In the genomic region with DNA sequence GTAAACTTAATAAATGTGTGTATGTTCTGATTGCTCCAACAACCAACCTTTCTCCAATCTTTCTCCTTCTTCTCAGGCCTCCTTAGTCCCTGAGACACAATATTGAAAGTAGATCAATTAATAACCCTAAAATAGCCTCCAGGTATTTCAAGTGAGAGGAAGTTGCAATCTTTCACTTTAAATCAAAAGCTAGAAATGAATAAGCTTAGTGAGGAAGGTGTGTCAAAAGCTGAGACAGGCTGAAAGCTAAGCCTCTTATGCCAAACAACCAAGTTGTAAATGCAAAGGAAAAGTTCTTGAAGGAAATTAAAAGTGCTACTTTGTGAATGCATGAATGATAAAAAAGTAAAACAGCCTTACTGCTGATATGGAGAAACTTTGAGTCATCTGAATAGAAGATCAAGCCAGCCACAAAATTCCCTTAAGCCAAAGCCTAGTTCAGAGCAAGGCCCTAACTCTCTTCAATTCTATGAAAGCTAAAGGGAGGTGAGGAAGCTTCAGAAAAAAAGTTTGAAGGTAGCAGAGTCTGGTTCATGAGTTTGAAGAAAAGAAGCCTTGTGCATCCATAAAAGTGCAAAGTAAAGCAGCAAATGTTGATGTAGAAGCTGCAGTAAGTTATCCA, we compare ENCODE assay signal across 14 cellular contexts. TPM values are rescaled to one million over a fixed set of nuclear protein-coding genes. Genes with fewer than 3 reads are reported as not detected.
A peak's percentile ranks its signal among the peaks of the same experiment; 100 is the strongest.
DNase-seq lines count a peak whose midpoint lies in the region; ATAC-seq, FAIRE-seq and TF ChIP-seq lines count a peak whose summit lies in the region.
"Had no signal": no experiment of that assay in that cellular context is flagged by ENCODE, and none has a peak within 500 bp of the region (broad histone marks: within the 10 kb centered on the region; RNA-seq: fewer than 3 reads in every experiment).

No MANE protein-coding gene starts in this region.

- no peaks in the 10 kb centered on the region for H3K9me3 ChIP-seq in GM12878 (replicated peaks; ENCODE audit: control insufficient read depth, insufficient read depth, low read length)
- H3K9me3 ChIP-seq in breast epithelium: no peaks in the 10 kb centered on the region
- H3K9me3 ChIP-seq: testis had no signal

- H3K79me2 ChIP-seq in GM12878 (ENCODE audit: control insufficient read depth, insufficient read depth, low read length): no peaks in the 10 kb centered on the region
- H3K79me2 ChIP-seq: parathyroid adenoma had no signal

- peak; percentile 86 for ATAC-seq in GM18858 (IDR thresholded peaks at IDR 0.05; ENCODE audit: unreplicated experiment)
- peak; percentile 69 for ATAC-seq in GM19467 (IDR thresholded peaks at IDR 0.05; ENCODE audit: unreplicated experiment)
- ATAC-seq in HG02973 (IDR thresholded peaks at IDR 0.05; ENCODE audit: unreplicated experiment): peak; percentile 79
- peak; percentile 82 for ATAC-seq in GM12878
- ATAC-seq: left ventricle myocardium superior had no signal

- CTCF ChIA-PET in GM12878 (lab: Yijun Ruan, JAX): interaction anchor here (0.7 to 2.8 kb wide), 5 partner anchors 12 to 433 kb away, joined by 3 to 13 read pairs (median 4); no protein-coding TSS in a partner anchor

- TF ChIP-seq CTCF in GM12878 (IDR thresholded peaks at IDR 0.05 in 2 of 3, conservative IDR thresholded peaks at IDR 0.05 in 1 of 3; ENCODE audit: control insufficient read depth in 2 of 3, extremely low read depth in 1 of 3, insufficient read depth in 1 of 3, low read depth in 3 of 3, low read length in 3 of 3) (no peak), breast epithelium (IDR thresholded peaks at IDR 0.05) (no peak)

- H3K27ac ChIP-seq in GM12878 (ENCODE audit: control insufficient read depth, insufficient read depth): no peak overlapping the region
- H3K27ac ChIP-seq in caudate nucleus (ENCODE audit: low read depth, low read length): no peak overlapping the region
- no peak overlapping the region for H3K27ac ChIP-seq in breast epithelium
- H3K27ac ChIP-seq: dorsolateral prefrontal cortex, parathyroid adenoma, testis had no signal

- TF ChIP-seq RAD21 in GM12878 (IDR thresholded peaks at IDR 0.05; ENCODE audit: insufficient read depth, low read depth, low read length): no peak

- no peak for TF ChIP-seq EP300 in GM12878 (IDR thresholded peaks at IDR 0.05; ENCODE audit: borderline replicate concordance in 1 of 2, control insufficient read depth in 1 of 2, low read depth in 2 of 2, low read length in 2 of 2)

- SMC1A ChIA-PET in GM12878 (lab: Charles Lee; ENCODE audit: uncharacterized antibody, unreplicated experiment): interaction anchor here (0.6 to 1.6 kb wide), 3 partner anchors 10 to 723 kb away, joined by 3 read pairs; no protein-coding TSS in a partner anchor

- intact Hi-C loops in GM12878 (cut with micrococcal nuclease; ENCODE audit: unreplicated experiment): loop anchor here (5.0 kb wide), 1 partner anchor 75 kb away; no protein-coding TSS in a partner anchor
- intact Hi-C loops in breast epithelium (cut with DNase I; ENCODE audit: low total_unique reads): no loop called here

- H3K9ac ChIP-seq in GM12878 (ENCODE audit: control insufficient read depth, insufficient read depth, low read length): no peak overlapping the region
- H3K9ac ChIP-seq: parathyroid adenoma had no signal

- no peaks in the 10 kb centered on the region for H4K20me1 ChIP-seq in GM12878 (ENCODE audit: control insufficient read depth, insufficient read depth)

- peak; percentile 13 for DNase-seq in GM12878 (ENCODE audit: low read depth, low spot score)
- DNase-seq in caudate nucleus (lab: John Stamatoyannopoulos, UW): no peak
- DNase-seq in occipital lobe (lab: John Stamatoyannopoulos, UW): no peak
- DNase-seq in breast epithelium (ENCODE audit: low spot score in 2 of 2): no peak
- DNase-seq: activated CD4-positive, CD25-positive, alpha-beta regulatory T cell; Calu3; dorsolateral prefrontal cortex; left ventricle myocardium superior; NCI-H1417 treated with DMSO at 0.1 percent for 48 hours; testis had no signal

- H2AFZ ChIP-seq in GM12878 (ENCODE audit: control insufficient read depth, low read depth, low read length): no peak overlapping the region
- H2AFZ ChIP-seq: parathyroid adenoma had no signal

- BruUV-seq in GM12878 (replicated peaks; lab: Mats Ljungman, UMichigan): no TSS peak

- peak; percentile 79 for FAIRE-seq in GM12878 (lab: Jason Lieb, UNC)

- RAD21 ChIA-PET in GM12878 (lab: Charles Lee; ENCODE audit: unreplicated experiment): interaction anchor here (1.1 kb wide), 1 partner anchor 41 kb away, joined by 3 read pairs; no protein-coding TSS in a partner anchor

- TF ChIP-seq POLR2A in GM12878 (IDR thresholded peaks at IDR 0.05; ENCODE audit: low read depth, low read length) (no peak), breast epithelium (IDR thresholded peaks at IDR 0.05) (no peak)

- H3K36me3 ChIP-seq in GM12878 (ENCODE audit: control insufficient read depth in 2 of 2, insufficient read depth in 2 of 2, low read length in 1 of 2) (no peaks in the 10 kb centered on the region), breast epithelium (no peaks in the 10 kb centered on the region)

- H3K27me3 ChIP-seq in GM12878 (replicated peaks in 1 of 2; ENCODE audit: control insufficient read depth in 2 of 2, insufficient read depth in 2 of 2, low read length in 1 of 2) (peaks cover 0 to 5% of the 10 kb centered on the region in 2 experiments; a peak in 2 of 4 replicates), breast epithelium (no peaks in the 10 kb centered on the region)
- H3K27me3 ChIP-seq: testis had no signal

- H3K4me3 ChIP-seq in GM12878 (no peak overlapping the region), breast epithelium (no peak overlapping the region)
- H3K4me3 ChIP-seq: dorsolateral prefrontal cortex, testis had no signal

- peak overlapping the region; percentile 30; the same call in 1 of the 2 replicates for H3K4me2 ChIP-seq in GM12878 (ENCODE audit: control insufficient read depth, insufficient read depth)

- H3K4me1 ChIP-seq in GM12878 (ENCODE audit: control insufficient read depth, insufficient read depth, low read length): peaks cover 16% of the 10 kb centered on the region
- H3K4me1 ChIP-seq in breast epithelium: no peaks in the 10 kb centered on the region
- H3K4me1 ChIP-seq: parathyroid adenoma had no signal

- POLR2A ChIA-PET in GM12878 (lab: Charles Lee): interaction anchor here (0.6 kb wide), 1 partner anchor 49 kb away, joined by 3 read pairs; no protein-coding TSS in a partner anchor

- in situ Hi-C loops in GM12878 (cut with MboI): no loop called here

RNA-seq across cellular contexts. Expression of a gene that starts 38.6 kb away (rescaled TPM):
- 0.05 TPM in 1 of 2 replicates, not detected in the other for total RNA-seq in GM12878 (2013; cell fraction: nucleolus; rRNA removed)
- total RNA-seq in GM12878 (2014; rRNA removed) (not detected in 2 replicates), GM12878 (2014; rRNA removed; fragmentation: Illumina TruSeq; extraction: Trizol) (not detected in 2 replicates), GM12878 (2021) (0.21 and 0.80 TPM in 2 replicates), occipital lobe (5.1 TPM), breast epithelium (100 to 1,000 TPM in 1 of 3 donors, 10 to 100 TPM in 2; 38.7 to 430 (median 42.0) TPM)
- 0.17 TPM for polyA plus RNA-seq in GM12878 (2011; ENCODE audit: low read depth)
- polyA plus RNA-seq in GM12878 (2011; rRNA removed) (0.04 TPM in 1 of 2 replicates, not detected in the other), GM12878 (2014; fragmentation: Illumina TruSeq; extraction: Trizol) (0.01 TPM in 1 of 2 replicates, not detected in the other), GM12878 (2014; fragmentation: Nextera tagmentation; extraction: Ambion mirVana) (under 1 TPM in 1 of 2 experiments, not detected in 1; 0.02 TPM), GM12878 (2014; rRNA removed) (not detected in 2 replicates), GM12878 (2016; fragmentation: Nextera tagmentation; extraction: Ambion mirVana) (under 1 TPM; 0.58 to 0.59 TPM)
- not detected in 2 replicates for polyA plus RNA-seq in GM12878 (2011; cell fraction: cytosol; rRNA removed)
- not detected in 2 replicates for polyA plus RNA-seq in GM12878 (2011; cell fraction: nucleus; rRNA removed)
- polyA plus RNA-seq in GM12878 (2012): 0.14 and 0.15 TPM in 2 replicates
- not detected in 2 replicates for polyA minus RNA-seq in GM12878 (2011; rRNA and poly(A)+ RNA removed)
- not detected in 2 replicates for polyA minus RNA-seq in GM12878 (2011; cell fraction: cytosol; rRNA and poly(A)+ RNA removed)
- polyA minus RNA-seq in GM12878 (2011; cell fraction: nucleus; rRNA and poly(A)+ RNA removed): not detected in 2 replicates

RNA-seq across cellular contexts. Expression of a gene that starts 40.5 kb away (rescaled TPM):
- total RNA-seq in GM12878 (2013; cell fraction: nucleolus; rRNA removed): 31.8 and 35.0 TPM in 2 replicates
- total RNA-seq in GM12878 (2014; rRNA removed): 15.8 and 25.6 TPM in 2 replicates
- 14.7 and 17.0 TPM in 2 replicates for total RNA-seq in GM12878 (2014; rRNA removed; fragmentation: Illumina TruSeq; extraction: Trizol)
- 16.3 and 20.0 TPM in 2 replicates for total RNA-seq in GM12878 (2021)
- polyA plus RNA-seq in GM12878 (2011; ENCODE audit: low read depth): 8.8 TPM
- 38.1 and 56.0 TPM in 2 replicates for polyA plus RNA-seq in GM12878 (2011; rRNA removed)
- 17.0 and 26.2 TPM in 2 replicates for polyA plus RNA-seq in GM12878 (2011; cell fraction: cytosol; rRNA removed)
- polyA plus RNA-seq in GM12878 (2011; cell fraction: nucleus; rRNA removed): 19.0 and 21.4 TPM in 2 replicates
- 13.3 and 18.0 TPM in 2 replicates for polyA plus RNA-seq in GM12878 (2012)
- 20.8 and 28.7 TPM in 2 replicates for polyA plus RNA-seq in GM12878 (2014; fragmentation: Illumina TruSeq; extraction: Trizol)
- 10 to 100 TPM; 10.9 to 15.7 TPM for polyA plus RNA-seq in GM12878 (2014; fragmentation: Nextera tagmentation; extraction: Ambion mirVana)
- 11.3 and 12.8 TPM in 2 replicates for polyA plus RNA-seq in GM12878 (2014; rRNA removed)
- 10 to 100 TPM; 32.0 to 35.6 TPM for polyA plus RNA-seq in GM12878 (2016; fragmentation: Nextera tagmentation; extraction: Ambion mirVana)
- 36.6 and 40.7 TPM in 2 replicates for polyA minus RNA-seq in GM12878 (2011; rRNA and poly(A)+ RNA removed)
- polyA minus RNA-seq in GM12878 (2011; cell fraction: cytosol; rRNA and poly(A)+ RNA removed): 15.1 and 15.8 TPM in 2 replicates
- 5.0 and 5.9 TPM in 2 replicates for polyA minus RNA-seq in GM12878 (2011; cell fraction: nucleus; rRNA and poly(A)+ RNA removed)
- 70.5 TPM for total RNA-seq in occipital lobe
- 10 to 100 TPM; 32.1 to 37.6 (median 37.0) TPM for total RNA-seq in breast epithelium

RNA-seq across cellular contexts. Expression of a gene that starts 40.6 kb away (rescaled TPM):
- total RNA-seq in GM12878 (2013; cell fraction: nucleolus; rRNA removed): 56.3 and 60.7 TPM in 2 replicates
- 60.6 and 67.6 TPM in 2 replicates for total RNA-seq in GM12878 (2014; rRNA removed)
- 57.2 and 62.0 TPM in 2 replicates for total RNA-seq in GM12878 (2014; rRNA removed; fragmentation: Illumina TruSeq; extraction: Trizol)
- 48.2 and 53.7 TPM in 2 replicates for total RNA-seq in GM12878 (2021)
- polyA plus RNA-seq in GM12878 (2011; ENCODE audit: low read depth): 31.6 TPM
- 65.1 and 85.7 TPM in 2 replicates for polyA plus RNA-seq in GM12878 (2011; rRNA removed)
- polyA plus RNA-seq in GM12878 (2011; cell fraction: cytosol; rRNA removed): 28.7 and 33.2 TPM in 2 replicates
- 31.1 and 31.7 TPM in 2 replicates for polyA plus RNA-seq in GM12878 (2011; cell fraction: nucleus; rRNA removed)
- polyA plus RNA-seq in GM12878 (2012): 44.0 and 45.4 TPM in 2 replicates
- 68.6 and 97.1 TPM in 2 replicates for polyA plus RNA-seq in GM12878 (2014; fragmentation: Illumina TruSeq; extraction: Trizol)
- polyA plus RNA-seq in GM12878 (2014; fragmentation: Nextera tagmentation; extraction: Ambion mirVana): 10 to 100 TPM; 49.8 to 71.2 TPM
- 52.2 and 53.4 TPM in 2 replicates for polyA plus RNA-seq in GM12878 (2014; rRNA removed)
- 10 to 100 TPM; 95.0 to 97.0 TPM for polyA plus RNA-seq in GM12878 (2016; fragmentation: Nextera tagmentation; extraction: Ambion mirVana)
- polyA minus RNA-seq in GM12878 (2011; rRNA and poly(A)+ RNA removed): 22.4 and 40.9 TPM in 2 replicates
- polyA minus RNA-seq in GM12878 (2011; cell fraction: cytosol; rRNA and poly(A)+ RNA removed): 22.3 and 26.9 TPM in 2 replicates
- polyA minus RNA-seq in GM12878 (2011; cell fraction: nucleus; rRNA and poly(A)+ RNA removed): 27.3 and 44.0 TPM in 2 replicates
- 33.4 TPM for total RNA-seq in occipital lobe
- 10 to 100 TPM; 62.6 to 97.9 (median 68.2) TPM for total RNA-seq in breast epithelium
